22 cellular contexts compared by ENCODE assay signal in genomic region chr2:14621114-14621513, GRCh38. TPM values are rescaled to one million over a fixed set of nuclear protein-coding genes. Genes with fewer than 3 reads are reported as not detected.
DNase-seq lines count a peak whose midpoint lies in the region; ATAC-seq, FAIRE-seq and TF ChIP-seq lines count a peak whose summit lies in the region.
"Had no signal": no experiment of that assay in that cellular context is flagged by ENCODE, and none has a peak within 500 bp of the region (broad histone marks: within the 10 kb centered on the region; RNA-seq: fewer than 3 reads in every experiment).

No MANE protein-coding gene starts in this region.

- H3K27me3 Mint-ChIP-seq in stimulated activated memory B cell treated with anti-CD40 and anti-IgM and Interleukin-4, amounts not matched to agents 10 μg/mL and 1 μg/mL and 100 μg/mL, for 72 hours: no peaks in the 10 kb centered on the region

- no peak overlapping the region for H3K27ac Mint-ChIP-seq in stimulated activated memory B cell treated with anti-CD40 and anti-IgM and Interleukin-4, amounts not matched to agents 10 μg/mL and 1 μg/mL and 100 μg/mL, for 72 hours
- H3K27ac Mint-ChIP-seq: CD4-positive, CD25-positive, alpha-beta regulatory T cell; GM23338; H9 had no signal

- peak; percentile 38 for DNase-seq in EL
- DNase-seq in RPMI7951 (ENCODE audit: low read depth): peak; percentile 35
- no peak for DNase-seq in epithelial cell of prostate (ENCODE audit: low read depth, low spot score)
- DNase-seq in pancreas: no peak
- DNase-seq in heart left ventricle: no peak
- no peak for DNase-seq in dorsolateral prefrontal cortex
- DNase-seq: CD4-positive, CD25-positive, alpha-beta regulatory T cell; DMS153; H9; KBM-7; MM.1S; NCI-H2029; NCI-H446 treated with DMSO at 0.1 percent for 48 hours; NCI-H526; Peyer's patch; SK-N-SH had no signal

- H3K27me3 ChIP-seq in pancreas (no peaks in the 10 kb centered on the region), heart left ventricle (peaks cover 0 to 25% (median 3%) of the 10 kb centered on the region in 9 donors), dorsolateral prefrontal cortex (peaks cover 0 to 4% (median 0%) of the 10 kb centered on the region in 45 donors)
- H3K27me3 ChIP-seq: Peyer's patch had no signal

- no peaks in the 10 kb centered on the region for H3K4me1 Mint-ChIP-seq in stimulated activated memory B cell treated with anti-CD40 and anti-IgM and Interleukin-4, amounts not matched to agents 10 μg/mL and 1 μg/mL and 100 μg/mL, for 72 hours
- H3K4me1 Mint-ChIP-seq: CD4-positive, CD25-positive, alpha-beta regulatory T cell; GM23338; H9 had no signal

- H3K36me3 Mint-ChIP-seq in stimulated activated memory B cell treated with anti-CD40 and anti-IgM and Interleukin-4, amounts not matched to agents 10 μg/mL and 1 μg/mL and 100 μg/mL, for 72 hours: no peaks in the 10 kb centered on the region
- H3K36me3 Mint-ChIP-seq: CD4-positive, CD25-positive, alpha-beta regulatory T cell had no signal

- TF ChIP-seq POLR2A in heart left ventricle (IDR thresholded peaks at IDR 0.05): no peak

- 37 to 54% methylated on average over 1 of the region's 1 CpG for WGBS in pancreas, 2 donors
- WGBS in heart left ventricle, 4 donors: 92 to 97% (median 94%) methylated on average over 1 of the region's 1 CpG

- no peaks in the 10 kb centered on the region for H3K9me3 ChIP-seq in pancreas
- H3K9me3 ChIP-seq in heart left ventricle: no peaks in the 10 kb centered on the region
- H3K9me3 ChIP-seq: Peyer's patch, SK-N-SH had no signal

- no peak for FAIRE-seq in pancreas (lab: Jason Lieb, UNC)
- FAIRE-seq: G401.6, HTR-8/SVneo had no signal

- no peak overlapping the region for H3K4me3 ChIP-seq in pancreas
- no peak overlapping the region for H3K4me3 ChIP-seq in heart left ventricle
- H3K4me3 ChIP-seq in dorsolateral prefrontal cortex: no peak overlapping the region
- H3K4me3 ChIP-seq: GM23338, Peyer's patch had no signal

- ATAC-seq in pancreas: peak in 3 of 4 donors; percentile 50 to 77 (median 71)
- no peak for ATAC-seq in heart left ventricle
- ATAC-seq in stimulated activated memory B cell treated with anti-CD40 and anti-IgM and Interleukin-4, amounts not matched to agents 10 μg/mL and 1 μg/mL and 100 μg/mL, for 72 hours: no peak
- ATAC-seq: GM23338 had no signal

- no peaks in the 10 kb centered on the region for H3K4me1 ChIP-seq in pancreas
- no peaks in the 10 kb centered on the region for H3K4me1 ChIP-seq in heart left ventricle

- H3K4me3 Mint-ChIP-seq in stimulated activated memory B cell treated with anti-CD40 and anti-IgM and Interleukin-4, amounts not matched to agents 10 μg/mL and 1 μg/mL and 100 μg/mL, for 72 hours: no peak overlapping the region
- H3K4me3 Mint-ChIP-seq: CD4-positive, CD25-positive, alpha-beta regulatory T cell; GM23338; H9 had no signal

- peaks cover 3% of the 10 kb centered on the region for H3K9me3 Mint-ChIP-seq in stimulated activated memory B cell treated with anti-CD40 and anti-IgM and Interleukin-4, amounts not matched to agents 10 μg/mL and 1 μg/mL and 100 μg/mL, for 72 hours
- H3K9me3 Mint-ChIP-seq: GM23338, H9 had no signal

- intact Hi-C loops in pancreas (cut with DNase I): no loop called here
- intact Hi-C loops in heart left ventricle (cut with DNase I): no loop called here
- intact Hi-C loops in dorsolateral prefrontal cortex (cut with DNase I): no loop called here

- TF ChIP-seq CTCF in pancreas (IDR thresholded peaks at IDR 0.05): no peak
- TF ChIP-seq CTCF in heart left ventricle (IDR thresholded peaks at IDR 0.05): no peak
- TF ChIP-seq CTCF in dorsolateral prefrontal cortex (IDR thresholded peaks at IDR 0.05 in 54 of 56, conservative IDR thresholded peaks at IDR 0.05 in 2 of 56; ENCODE audit: low read depth in 1 of 56, partially characterized antibody in 56 of 56): no peak

- H3K27ac ChIP-seq in epithelial cell of prostate (peak overlapping the region; percentile 28), pancreas (no peak overlapping the region), heart left ventricle (no peak overlapping the region), dorsolateral prefrontal cortex (no peak overlapping the region)
- H3K27ac ChIP-seq: Peyer's patch had no signal

- H3K36me3 ChIP-seq in pancreas (no peaks in the 10 kb centered on the region), heart left ventricle (no peaks in the 10 kb centered on the region)
- H3K36me3 ChIP-seq: Peyer's patch had no signal

RNA-seq across cellular contexts. Expression of gene LRATD1, which starts 11.4 kb away (rescaled TPM):
- total RNA-seq in RPMI7951 (2014; rRNA removed; shearing (Covaris generic)): 0.12 and 0.20 TPM in 2 replicates
- total RNA-seq in pancreas (1 to 10 TPM; 3.1 to 6.9 (median 4.5) TPM), heart left ventricle (1 to 10 TPM in 7 of 9 donors, under 1 TPM in 2; 0.07 to 4.6 (median 2.5) TPM), dorsolateral prefrontal cortex (100 to 1,000 TPM in 6 of 120 experiments, 10 to 100 TPM in 114; 14.1 to 125 (median 61.5) TPM)
- polyA plus RNA-seq in pancreas (1 to 10 TPM; 3.0 to 7.9 TPM), heart left ventricle (under 1 TPM; 0.10 to 0.46 TPM)
- total RNA-seq: A172; CD4-positive, CD25-positive, alpha-beta regulatory T cell; OCI-LY7 had no signal
- polyA plus RNA-seq: CD4-positive, CD25-positive, alpha-beta regulatory T cell had no signal

Comparison
In these comparisons a context has a peak if more than half of its experiments do, and no peak if none do; other contexts are left out.
1. DNase-seq: peak in EL (single experiment) and RPMI7951 (single experiment); none in epithelial cell of prostate (single experiment), pancreas (0 of 6), heart left ventricle (0 of 5) and dorsolateral prefrontal cortex (0 of 10).
2. ATAC-seq: peak in pancreas (3 of 4); none in heart left ventricle (0 of 4) and stimulated activated memory B cell treated with anti-CD40 and anti-IgM and Interleukin-4, amounts not matched to agents 10 μg/mL and 1 μg/mL and 100 μg/mL, for 72 hours (single experiment).